2 cellular contexts compared by ENCODE assay signal in the genomic region with DNA sequence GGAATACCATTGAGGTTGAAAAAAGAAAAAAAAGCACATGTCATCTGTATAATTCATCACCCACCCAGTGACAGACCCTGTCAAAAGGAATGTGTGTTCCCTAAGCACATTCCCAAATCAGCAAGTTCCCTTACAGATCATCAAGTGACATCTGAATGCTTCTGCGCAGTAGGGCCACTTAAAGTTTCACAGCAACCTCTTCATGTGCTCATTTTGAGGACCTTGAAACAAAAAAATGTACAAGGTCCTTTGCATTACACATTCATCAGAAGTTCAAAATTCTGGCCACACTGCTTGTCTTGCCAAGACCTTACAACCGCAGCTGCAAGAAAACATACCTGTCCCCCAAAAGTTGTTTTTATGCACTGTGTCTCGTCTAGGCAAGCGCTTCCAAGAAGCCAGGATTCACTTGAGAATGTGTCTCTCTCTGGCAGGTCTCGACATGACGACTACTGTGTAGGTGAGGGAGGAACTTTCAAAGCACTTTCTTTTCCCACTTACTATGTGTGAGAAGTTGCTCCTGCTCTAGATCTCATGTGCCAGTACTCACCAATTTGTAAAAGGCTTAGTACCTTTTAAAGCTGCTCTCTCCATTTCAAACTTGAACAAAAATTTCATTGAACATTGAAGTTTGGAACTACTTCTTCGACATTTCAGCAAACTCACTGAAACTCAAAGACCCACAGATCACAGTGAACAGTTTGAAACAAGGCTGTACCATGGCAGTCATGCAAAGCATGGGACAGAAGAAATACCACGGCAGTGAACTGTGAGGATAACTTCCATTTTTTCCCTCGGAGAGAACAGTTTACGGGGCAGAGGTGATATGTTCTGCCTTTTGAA.
TF ChIP-seq lines count a peak whose summit lies in the region.

No MANE protein-coding gene starts in this region.

TF ChIP-seq in A549, 52 proteins besides CTCF, POLR2A, EP300 and RAD21:
- TF ChIP-seq ZC3H11A (IDR thresholded peaks at IDR 0.05) (no peak), TP53 (CRISPR knock-in tag; IDR thresholded peaks at IDR 0.05) (peak; percentile 31; the same call in 1 of the 2 replicates), CHD2 (IDR thresholded peaks at IDR 0.05; ENCODE audit: low read length, partially characterized antibody) (no peak), HOXA7 (CRISPR knock-in tag; IDR thresholded peaks at IDR 0.05) (no peak), BHLHE40 (IDR thresholded peaks at IDR 0.05; ENCODE audit: low read depth, low read length) (no peak), TFCP2L1 (CRISPR knock-in tag; IDR thresholded peaks at IDR 0.05) (peak; percentile 43; the same call in 1 of the 2 replicates), FOSB (CRISPR knock-in tag; IDR thresholded peaks at IDR 0.05) (no peak), JUN (IDR thresholded peaks at IDR 0.05) (no peak), MYC (IDR thresholded peaks at IDR 0.05; ENCODE audit: borderline replicate concordance, low read length) (no peak), ZNF302 (CRISPR knock-in tag; IDR thresholded peaks at IDR 0.05) (no peak)

TF ChIP-seq in GM12891, 5 proteins besides CTCF, POLR2A, EP300 and RAD21:
- TF ChIP-seq TAF1 (IDR thresholded peaks at IDR 0.05; ENCODE audit: low read depth, low read length) (no peak), POU2F2 (IDR thresholded peaks at IDR 0.05; ENCODE audit: low read depth, low read length) (no peak), POLR2AphosphoS5 (IDR thresholded peaks at IDR 0.05; ENCODE audit: low read depth, low read length) (peak; percentile 39), SPI1 (IDR thresholded peaks at IDR 0.05; ENCODE audit: low read depth, low read length) (no peak), PAX5 (IDR thresholded peaks at IDR 0.05; ENCODE audit: insufficient read depth, low read length, severe bottlenecking) (no peak)
